13 cellular contexts compared by ENCODE assay signal in the genomic region with DNA sequence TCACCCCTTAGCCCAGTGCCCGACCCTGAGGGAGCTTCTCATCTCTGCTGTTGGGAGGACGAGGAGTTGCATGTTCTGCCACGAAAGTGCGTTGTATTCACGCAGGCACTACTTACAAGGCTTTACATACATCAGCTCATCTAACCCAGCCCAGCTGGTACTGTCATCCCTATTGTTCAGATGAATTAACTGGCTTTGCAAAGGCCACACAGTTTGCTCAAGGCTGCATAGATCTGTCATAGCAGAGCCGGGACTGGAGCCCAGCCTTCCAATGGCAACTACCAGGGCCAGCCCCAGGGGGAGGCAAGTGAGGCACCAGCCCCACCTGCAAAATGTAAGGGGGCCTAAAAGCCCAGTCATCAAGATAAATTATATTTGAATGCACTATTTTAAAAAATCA.
DNase-seq lines count a peak whose midpoint lies in the region; ATAC-seq and TF ChIP-seq lines count a peak whose summit lies in the region.
"Had no signal": no experiment of that assay in that cellular context is flagged by ENCODE, and none has a peak within 500 bp of the region (broad histone marks: within the 10 kb centered on the region; RNA-seq: fewer than 3 reads in every experiment).

No MANE protein-coding gene starts in this region.

- H3K36me3 ChIP-seq in brain microvascular endothelial cell (replicated peaks), result no peaks in the 10 kb centered on the region
- H3K36me3 ChIP-seq: HAP-1 had no signal

- DNase-seq in medulla oblongata (ENCODE audit: extremely low spot score) (peak; percentile 57), superior temporal gyrus (ENCODE audit: extremely low spot score) (peak; percentile 72), brain microvascular endothelial cell (no peak), mesenteric fat pad (ENCODE audit: low spot score) (no peak)
- DNase-seq: CD8-positive, alpha-beta T cell; COR-L47; DMS153; DMS79 treated with DMSO at 0.1 percent for 48 hours had no signal

- no peak for TF ChIP-seq CTCF in brain microvascular endothelial cell (IDR thresholded peaks at IDR 0.05; ENCODE audit: low read depth, low read length, missing control alignments)

- H3K27ac ChIP-seq in brain microvascular endothelial cell, result no peak overlapping the region
- H3K27ac ChIP-seq: A549 had no signal

- H3K4me3 ChIP-seq in brain microvascular endothelial cell (ENCODE audit: low read depth, low read length), result no peak overlapping the region
- H3K4me3 ChIP-seq: A549, HAP-1 had no signal

- ATAC-seq in esophagus mucosa, result peak; percentile 69
- no peak for ATAC-seq in HG02798 (IDR thresholded peaks at IDR 0.05; ENCODE audit: poor library complexity, unreplicated experiment)
- no peak for ATAC-seq in GM21423 (IDR thresholded peaks at IDR 0.05; ENCODE audit: unreplicated experiment)
- ATAC-seq: A549; CD8-positive, alpha-beta T cell had no signal

- in situ Hi-C loops in brain microvascular endothelial cell (cut with HindIII; ENCODE audit: low pct_ligation_motif_present, low sequenced_read_pairs), result no loop called here

- H3K27me3 ChIP-seq in brain microvascular endothelial cell (replicated peaks), result no peaks in the 10 kb centered on the region

Comparison
In these comparisons a context has a peak if more than half of its experiments do, and no peak if none do; other contexts are left out.
1. DNase-seq: peak in medulla oblongata (single experiment) and superior temporal gyrus (single experiment); none in brain microvascular endothelial cell (single experiment) and mesenteric fat pad (single experiment).